ENCODE assay signal across 15 cellular contexts in the genomic region with DNA sequence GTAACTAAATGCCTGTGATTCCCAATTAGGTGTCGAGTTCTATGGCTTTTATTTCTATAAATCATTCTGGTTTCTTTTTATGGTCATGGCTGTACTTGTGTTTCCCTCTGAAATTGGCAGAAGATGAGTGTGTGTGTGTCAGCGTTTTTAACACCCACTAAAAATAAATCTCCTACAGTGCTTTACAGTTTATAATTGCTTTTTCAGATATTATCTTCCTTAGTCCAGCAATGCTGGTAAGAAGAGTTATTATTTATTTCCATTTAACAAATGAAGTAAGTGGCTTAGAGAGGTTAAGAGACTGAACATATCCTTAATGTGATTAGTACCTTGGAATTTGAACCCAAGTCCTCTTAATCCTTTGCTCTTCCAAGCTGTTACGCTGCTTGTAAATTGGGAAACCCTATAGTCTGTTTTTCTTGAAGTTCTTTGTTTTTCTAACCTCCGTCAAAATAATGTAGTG.
DNase-seq lines count a peak whose midpoint lies in the region; ATAC-seq and TF ChIP-seq lines count a peak whose summit lies in the region.
"Had no signal": no experiment of that assay in that cellular context is flagged by ENCODE, and none has a peak within 500 bp of the region (broad histone marks: within the 10 kb centered on the region; RNA-seq: fewer than 3 reads in every experiment).

No MANE protein-coding gene starts in this region.

- H3K9me3 ChIP-seq in MM.1S (replicated peaks; ENCODE audit: insufficient read depth, low read length) (no peaks in the 10 kb centered on the region), colonic mucosa (no peaks in the 10 kb centered on the region)
- H3K9me3 ChIP-seq: BLaER1 treated with 17β-estradiol and CSF1 and Interleukin-3, amounts not matched to agents 10 nM and 100 nM; Peyer's patch had no signal

- no peak for ATAC-seq in GM18873 (IDR thresholded peaks at IDR 0.05; ENCODE audit: low FRiP score, unreplicated experiment)
- ATAC-seq: activated naive CD8-positive, alpha-beta T cell treated with anti-CD3 and anti-CD28 coated beads, Interleukin-2, amount 50 U/mL, for 24 hours had no signal

- intact Hi-C loops in Calu3 (cut with micrococcal nuclease; ENCODE audit: unreplicated experiment) (no loop called here), colonic mucosa (cut with DNase I) (loop anchor here (10.0 kb wide), 1 partner anchor 65 kb away; no protein-coding TSS in a partner anchor)

- H3K27me3 Mint-ChIP-seq in Calu3 (ENCODE audit: unreplicated experiment) = no peaks in the 10 kb centered on the region
- H3K27me3 Mint-ChIP-seq in osteocyte (ENCODE audit: unreplicated experiment) = no peaks in the 10 kb centered on the region

- H3K9ac ChIP-seq in MM.1S (ENCODE audit: low read length) (no peak overlapping the region), colonic mucosa (ENCODE audit: low read depth in 2 of 2, low read length in 2 of 2) (no peak overlapping the region)
- H3K9ac ChIP-seq: BLaER1 treated with 17β-estradiol and CSF1 and Interleukin-3, amounts not matched to agents 10 nM and 100 nM had no signal

- CTCF ChIA-PET in Calu3 (lab: Charles Lee) = interaction anchor here (0.5 to 0.9 kb wide), 3 partner anchors 11 to 119 kb away, joined by 3 to 5 read pairs (median 4); no protein-coding TSS in a partner anchor

- no peaks in the 10 kb centered on the region for H3K9me2 ChIP-seq in MM.1S (replicated peaks; ENCODE audit: insufficient read depth, low read length)

- peaks cover 20% of the 10 kb centered on the region for H3K4me1 ChIP-seq in MM.1S (ENCODE audit: low read length)
- H3K4me1 ChIP-seq in colonic mucosa = peaks cover 24% of the 10 kb centered on the region
- H3K4me1 ChIP-seq: BLaER1 treated with 17β-estradiol and CSF1 and Interleukin-3, amounts not matched to agents 10 nM and 100 nM had no signal

- H3K4me3 ChIP-seq in MM.1S (ENCODE audit: low read length) (no peak overlapping the region), colonic mucosa (no peak overlapping the region)
- H3K4me3 ChIP-seq: BLaER1 treated with 17β-estradiol and CSF1 and Interleukin-3, amounts not matched to agents 10 nM and 100 nM; Peyer's patch had no signal

- H3K27ac Mint-ChIP-seq in Calu3 (ENCODE audit: unreplicated experiment) = peak overlapping the region; percentile 96
- peak overlapping the region; percentile 78 for H3K27ac Mint-ChIP-seq in osteocyte (ENCODE audit: unreplicated experiment)
- H3K27ac Mint-ChIP-seq: activated naive CD8-positive, alpha-beta T cell treated with anti-CD3 and anti-CD28 coated beads, Interleukin-2, amount 50 U/mL, for 24 hours had no signal

- no peaks in the 10 kb centered on the region for H3F3A ChIP-seq in MM.1S (ENCODE audit: insufficient read depth, low read length)

- H3K4me3 Mint-ChIP-seq in Calu3 (ENCODE audit: low read depth, unreplicated experiment) = peak overlapping the region; percentile 68
- no peak overlapping the region for H3K4me3 Mint-ChIP-seq in osteocyte (ENCODE audit: unreplicated experiment)
- H3K4me3 Mint-ChIP-seq: activated naive CD8-positive, alpha-beta T cell treated with anti-CD3 and anti-CD28 coated beads, Interleukin-2, amount 50 U/mL, for 24 hours had no signal

- no peaks in the 10 kb centered on the region for H3K9me3 Mint-ChIP-seq in Calu3 (ENCODE audit: low read depth, unreplicated experiment)
- no peaks in the 10 kb centered on the region for H3K9me3 Mint-ChIP-seq in osteocyte (ENCODE audit: unreplicated experiment)
- H3K9me3 Mint-ChIP-seq: activated naive CD8-positive, alpha-beta T cell treated with anti-CD3 and anti-CD28 coated beads, Interleukin-2, amount 50 U/mL, for 24 hours had no signal

- H3K36me3 ChIP-seq in MM.1S (replicated peaks; ENCODE audit: insufficient read depth, low read length) = no peaks in the 10 kb centered on the region
- H3K36me3 ChIP-seq in colonic mucosa = no peaks in the 10 kb centered on the region
- H3K36me3 ChIP-seq: BLaER1 treated with 17β-estradiol and CSF1 and Interleukin-3, amounts not matched to agents 10 nM and 100 nM; Peyer's patch had no signal

- no peak for DNase-seq in Calu3
- no peak for DNase-seq in MM.1S
- no peak for DNase-seq in colonic mucosa
- no peak for DNase-seq in osteocyte (ENCODE audit: extremely low spot score, unreplicated experiment)
- DNase-seq in T-helper 1 cell = no peak
- DNase-seq in NCI-H1417 treated with DMSO at 0.1 percent for 48 hours (lab: John Stamatoyannopoulos, UW) = no peak
- no peak for DNase-seq in activated naive CD4-positive, alpha-beta T cell treated with Interleukin-2 at 50 U/mL for 16 hours
- DNase-seq: activated naive CD8-positive, alpha-beta T cell treated with anti-CD3 and anti-CD28 coated beads, Interleukin-2, amount 50 U/mL, for 24 hours; effector CD4-positive, alpha-beta T cell; hippocampal formation; NCI-H1436 treated with DMSO at 0.1 percent for 48 hours; Peyer's patch; stimulated activated CD4-positive, alpha-beta T cell treated with anti-CD3 and anti-CD28 coated beads, Interleukin-12 subunit alpha, Interleukin-12 subunit beta, amount 100 ng/mL, for 4 hours had no signal

- no peak overlapping the region for H2AFZ ChIP-seq in MM.1S (ENCODE audit: low read length)

- TF ChIP-seq CTCF in Calu3 (IDR thresholded peaks at IDR 0.05; ENCODE audit: unreplicated experiment) (no peak), MM.1S (IDR thresholded peaks at IDR 0.05; ENCODE audit: low read length) (no peak), colonic mucosa (IDR thresholded peaks at IDR 0.05) (no peak), osteocyte (IDR thresholded peaks at IDR 0.05) (no peak)

- no TSS peak for BruUV-seq in Calu3 (replicated peaks; lab: Mats Ljungman, UMichigan)

- H4K20me1 ChIP-seq in MM.1S (ENCODE audit: insufficient read depth, low read length) = no peaks in the 10 kb centered on the region
- H4K20me1 ChIP-seq: BLaER1 treated with 17β-estradiol and CSF1 and Interleukin-3, amounts not matched to agents 10 nM and 100 nM had no signal

- H3K27ac ChIP-seq in MM.1S (ENCODE audit: low read length) (no peak overlapping the region), colonic mucosa (peak overlapping the region; percentile 15)
- H3K27ac ChIP-seq: BLaER1 treated with 17β-estradiol and CSF1 and Interleukin-3, amounts not matched to agents 10 nM and 100 nM had no signal

- no peaks in the 10 kb centered on the region for H3K27me3 ChIP-seq in MM.1S (replicated peaks; ENCODE audit: insufficient read depth, low read length)
- H3K27me3 ChIP-seq in colonic mucosa = no peaks in the 10 kb centered on the region
- H3K27me3 ChIP-seq: BLaER1 treated with 17β-estradiol and CSF1 and Interleukin-3, amounts not matched to agents 10 nM and 100 nM; Peyer's patch had no signal

- H3K4me2 ChIP-seq in MM.1S (ENCODE audit: low read depth, low read length) = peak overlapping the region; percentile 2; the same call in 1 of the 2 replicates
- H3K4me2 ChIP-seq: BLaER1 treated with 17β-estradiol and CSF1 and Interleukin-3, amounts not matched to agents 10 nM and 100 nM had no signal

- peaks cover 78% of the 10 kb centered on the region for H3K79me2 ChIP-seq in MM.1S (ENCODE audit: low read length)

- H3K4me1 Mint-ChIP-seq in Calu3 (ENCODE audit: low read depth, unreplicated experiment) (peaks cover 79% of the 10 kb centered on the region), osteocyte (ENCODE audit: unreplicated experiment) (peaks cover 76% of the 10 kb centered on the region)
- H3K4me1 Mint-ChIP-seq: activated naive CD8-positive, alpha-beta T cell treated with anti-CD3 and anti-CD28 coated beads, Interleukin-2, amount 50 U/mL, for 24 hours had no signal

- H3K36me3 Mint-ChIP-seq in Calu3 (ENCODE audit: insufficient read depth, unreplicated experiment) (peaks cover 45% of the 10 kb centered on the region), osteocyte (ENCODE audit: unreplicated experiment) (peaks cover 7% of the 10 kb centered on the region)
